In the genomic region with DNA sequence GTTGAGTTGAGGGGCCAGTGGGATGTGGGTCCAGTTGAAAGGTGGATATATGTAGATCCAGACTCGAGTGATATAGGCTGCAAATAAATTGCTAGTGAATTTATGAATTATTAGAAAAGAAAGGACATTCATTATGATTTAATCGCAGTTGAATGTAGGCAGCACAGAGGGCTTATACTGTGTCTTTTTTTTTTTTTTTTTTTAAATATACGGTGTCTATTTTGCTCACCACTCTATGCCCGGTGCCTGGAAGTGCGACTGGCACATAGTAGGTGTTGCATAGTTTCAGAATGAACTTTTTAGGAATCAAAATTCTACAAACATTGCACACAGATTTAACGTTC, we compare ENCODE assay signal across 7 cellular contexts. TPM values are rescaled to one million over a fixed set of nuclear protein-coding genes. Genes with fewer than 3 reads are reported as not detected.
DNase-seq lines count a peak whose midpoint lies in the region; ATAC-seq, FAIRE-seq and TF ChIP-seq lines count a peak whose summit lies in the region.

No MANE protein-coding gene starts in this region.

- FAIRE-seq in GM19239 (lab: Jason Lieb, UNC), result no peak

- no peaks in the 10 kb centered on the region for H3K9me3 ChIP-seq in PC-3 (ENCODE audit: low read length)
- no peaks in the 10 kb centered on the region for H3K9me3 ChIP-seq in fibroblast of lung (ENCODE audit: control insufficient read depth, insufficient read depth, low read depth, low read length)
- H3K9me3 ChIP-seq in psoas muscle, result no peaks in the 10 kb centered on the region

- H4K20me1 ChIP-seq in PC-3 (ENCODE audit: low read length) (no peaks in the 10 kb centered on the region), fibroblast of lung (ENCODE audit: control insufficient read depth, extremely low read depth, insufficient read depth, low read length) (no peaks in the 10 kb centered on the region)

- H3K9me2 ChIP-seq in PC-3 (replicated peaks; ENCODE audit: low read length), result no peaks in the 10 kb centered on the region

- CTCF ChIA-PET in PC-3 (lab: Charles Lee), result no interaction called here

- POLR2A ChIA-PET in PC-3 (lab: Charles Lee; ENCODE audit: unreplicated experiment), result no interaction called here

- no TSS peak for BruUV-seq in PC-3 (replicated peaks; lab: Mats Ljungman, UMichigan)

- H3K4me1 ChIP-seq in PC-3 (ENCODE audit: insufficient read depth, low read length) (peaks cover 8% of the 10 kb centered on the region), fibroblast of lung (ENCODE audit: control insufficient read depth, extremely low read depth, insufficient read depth, low read length) (no peaks in the 10 kb centered on the region), psoas muscle (peaks cover 4% of the 10 kb centered on the region)

- H3K27me3 ChIP-seq in PC-3 (ENCODE audit: low read length), result no peaks in the 10 kb centered on the region
- no peaks in the 10 kb centered on the region for H3K27me3 ChIP-seq in fibroblast of lung (ENCODE audit: control insufficient read depth, insufficient read depth, low read length)
- H3K27me3 ChIP-seq in psoas muscle (ENCODE audit: insufficient read depth in 3 of 3, low read length in 2 of 3), result no peaks in the 10 kb centered on the region

- H3K36me3 ChIP-seq in PC-3 (ENCODE audit: low read depth, low read length) (no peaks in the 10 kb centered on the region), fibroblast of lung (ENCODE audit: control insufficient read depth, insufficient read depth, low read length) (no peaks in the 10 kb centered on the region), psoas muscle (ENCODE audit: insufficient read depth in 1 of 2, low read depth in 1 of 2) (peaks cover 0 to 21% of the 10 kb centered on the region in 2 donors)

- ATAC-seq in GM21528 (IDR thresholded peaks at IDR 0.05; ENCODE audit: low FRiP score, unreplicated experiment) (peak; percentile 3), PC-3 (no peak), psoas muscle (peak in 3 of 4 donors; percentile 3 to 7 (median 5))

- WGBS in psoas muscle, 3 donors, result 1 to 3% (median 1%) methylated on average over 6 of the region's 6 CpGs

- H2AFZ ChIP-seq in PC-3 (ENCODE audit: low read length) (peak overlapping the region; percentile 100), fibroblast of lung (ENCODE audit: low read length) (peak overlapping the region; percentile 93)

- TF ChIP-seq CTCF in PC-3 (conservative IDR thresholded peaks at IDR 0.05; ENCODE audit: low read depth, low read length), result no peak
- TF ChIP-seq CTCF in fibroblast of lung (conservative IDR thresholded peaks at IDR 0.05 in 1 of 2, IDR thresholded peaks at IDR 0.05 in 1 of 2; ENCODE audit: low read depth in 1 of 2, low read length in 2 of 2), result no peak
- TF ChIP-seq CTCF in psoas muscle (IDR thresholded peaks at IDR 0.05), result no peak

- H3K4me2 ChIP-seq in PC-3 (ENCODE audit: low read length) (peak overlapping the region; percentile 99), fibroblast of lung (ENCODE audit: extremely low read depth, insufficient read depth, low read length) (peak overlapping the region; percentile 73)

- H3K79me2 ChIP-seq in PC-3 (ENCODE audit: low read length), result no peaks in the 10 kb centered on the region
- no peaks in the 10 kb centered on the region for H3K79me2 ChIP-seq in fibroblast of lung (ENCODE audit: control insufficient read depth, insufficient read depth, low read length)

- H3K27ac ChIP-seq in PC-3 (ENCODE audit: low read length) (peak overlapping the region; percentile 72; the same call in 1 of the 2 replicates), fibroblast of lung (ENCODE audit: insufficient read depth, low read length) (peak overlapping the region; percentile 94), psoas muscle (peak overlapping the region; percentile 94)

- H3F3A ChIP-seq in PC-3 (ENCODE audit: low read length, unreplicated experiment), result no peaks in the 10 kb centered on the region

- intact Hi-C loops in PC-3 (cut with micrococcal nuclease), result loop anchor here (2.0 to 10.0 kb wide), 5 partner anchors 70 to 1096 kb away; partner anchors contain the start of genes AMN1 and YARS2
- intact Hi-C loops in psoas muscle (cut with DNase I), result loop anchor here (5.0 to 10.0 kb wide), 3 partner anchors 69 to 656 kb away; partner anchors contain the start of genes AMN1 (in 1 of the 2) and RESF1 (in 1 of the 2)

- peak overlapping the region; percentile 84 for H3K9ac ChIP-seq in PC-3 (ENCODE audit: low read length)
- H3K9ac ChIP-seq in fibroblast of lung (ENCODE audit: insufficient read depth, low read length), result peak overlapping the region; percentile 86

- H3K4me3 ChIP-seq in PC-3 (ENCODE audit: low read length), result peak overlapping the region; percentile 100
- peak overlapping the region; percentile 91 to 100 (median 94) for H3K4me3 ChIP-seq in fibroblast of lung (replicated peaks in 1 of 4; ENCODE audit: control extremely low read depth in 1 of 4, insufficient read depth in 1 of 4, low read depth in 3 of 4, low read length in 4 of 4)
- H3K4me3 ChIP-seq in psoas muscle, result peak overlapping the region; percentile 68

- DNase-seq in PC-3 (no peak), fibroblast of lung (ENCODE audit: low read depth in 2 of 2) (no peak), psoas muscle (no peak), NCI-H1092 treated with DMSO at 0.1 percent for 48 hours (lab: John Stamatoyannopoulos, UW) (no peak), NCI-H2196 treated with DMSO at 0.1 percent for 48 hours (lab: John Stamatoyannopoulos, UW; ENCODE audit: unreplicated experiment) (no peak), GM19239 (ENCODE audit: insufficient read length, low spot score) (no peak)

RNA-seq across cellular contexts. Expression of gene ETFBKMT, which starts 0.8 kb away (rescaled TPM):
- total RNA-seq in PC-3 (2014; rRNA removed) (0.52 and 0.58 TPM in 2 replicates), fibroblast of lung (4.4 and 6.1 TPM in 2 replicates), psoas muscle (1 to 10 TPM; 5.0 to 7.3 (median 5.6) TPM)
- polyA plus RNA-seq in fibroblast of lung (1.9 and 2.8 TPM in 2 replicates), psoas muscle (10 to 100 TPM in 1 of 3 donors, 1 to 10 TPM in 2; 2.4 to 10.8 (median 3.6) TPM)
- 1.5 and 2.2 TPM in 2 replicates for polyA plus RNA-seq in fibroblast of lung (2012)
- 0.90 and 1.5 TPM in 2 replicates for polyA minus RNA-seq in fibroblast of lung (ENCODE audit: low replicate concordance)
